10 cellular contexts compared by ENCODE assay signal in genomic region chr10:94500063-94500462, GRCh38. TPM values are rescaled to one million over a fixed set of nuclear protein-coding genes. Genes with fewer than 3 reads are reported as not detected.
DNase-seq lines count a peak whose midpoint lies in the region; ATAC-seq, FAIRE-seq and TF ChIP-seq lines count a peak whose summit lies in the region.
"Had no signal": no experiment of that assay in that cellular context is flagged by ENCODE, and none has a peak within 500 bp of the region (broad histone marks: within the 10 kb centered on the region; RNA-seq: fewer than 3 reads in every experiment).

No MANE protein-coding gene starts in this region.

- H3K9me2 ChIP-seq in Karpas-422 (replicated peaks; ENCODE audit: insufficient read depth, low read length), result no peaks in the 10 kb centered on the region

- POLR2A ChIA-PET in GM12878 (lab: Charles Lee), result no interaction called here
- POLR2A ChIA-PET in HepG2 (lab: Yijun Ruan, JAX), result no interaction called here

- FAIRE-seq in GM12878 (lab: Jason Lieb, UNC) (no peak), HepG2 (lab: Jason Lieb, UNC) (no peak)

- H3K4me1 ChIP-seq in GM12878 (ENCODE audit: control insufficient read depth, insufficient read depth, low read length), result peaks cover 6% of the 10 kb centered on the region
- H3K4me1 ChIP-seq in HepG2 (ENCODE audit: insufficient read depth, low read length), result peaks cover 14% of the 10 kb centered on the region
- H3K4me1 ChIP-seq in Karpas-422 (ENCODE audit: low read length), result no peaks in the 10 kb centered on the region

- SMC1A ChIA-PET in GM12878 (lab: Charles Lee; ENCODE audit: uncharacterized antibody, unreplicated experiment), result no interaction called here

- H3K27ac Mint-ChIP-seq in Calu3 (ENCODE audit: unreplicated experiment) (no peak overlapping the region), HFFc6 (no peak overlapping the region)

- in situ Hi-C loops in GM12878 (cut with MboI), result no loop called here
- in situ Hi-C loops in HepG2 (cut with HindIII; ENCODE audit: extremely low pct_ligation_motif_present, low pct_unique_long_range_greater_than_20kb), result no loop called here

- H3K4me2 ChIP-seq in GM12878 (ENCODE audit: control insufficient read depth, insufficient read depth) (no peak overlapping the region), HepG2 (ENCODE audit: low read depth, low read length) (no peak overlapping the region), Karpas-422 (ENCODE audit: low read depth, low read length, poor library complexity, severe bottlenecking) (no peak overlapping the region)

- ATAC-seq in GM12878, result no peak
- peak; percentile 29; the same call in 1 of the 3 replicates for ATAC-seq in HepG2
- no peak for ATAC-seq in GM18520 (IDR thresholded peaks at IDR 0.05; ENCODE audit: unreplicated experiment)

- H3K36me3 ChIP-seq in GM12878 (ENCODE audit: control insufficient read depth in 2 of 2, insufficient read depth in 2 of 2, low read length in 1 of 2) (no peaks in the 10 kb centered on the region), HepG2 (replicated peaks in 1 of 2; ENCODE audit: control insufficient read depth in 1 of 2, insufficient read depth in 2 of 2, low read length in 2 of 2) (peaks cover 0 to 2% of the 10 kb centered on the region in 2 experiments; a peak in 1 of 5 replicates), Karpas-422 (ENCODE audit: insufficient read depth, low read length) (no peaks in the 10 kb centered on the region)

- TF ChIP-seq RAD21 in GM12878 (IDR thresholded peaks at IDR 0.05; ENCODE audit: insufficient read depth, low read depth, low read length), result 0 out of 2 replicates have a peak, but pooled peaks have one; percentile 18
- TF ChIP-seq RAD21 in HepG2 (CRISPR knock-in tag; IDR thresholded peaks at IDR 0.05), result no peak

- intact Hi-C loops in Calu3 (cut with micrococcal nuclease; ENCODE audit: unreplicated experiment), result no loop called here
- intact Hi-C loops in GM12878 (cut with micrococcal nuclease; ENCODE audit: unreplicated experiment), result no loop called here
- intact Hi-C loops in HepG2 (cut with micrococcal nuclease; ENCODE audit: unreplicated experiment), result no loop called here

- CTCF ChIA-PET in Calu3 (lab: Charles Lee), result no interaction called here
- CTCF ChIA-PET in GM12878 (lab: Yijun Ruan, JAX), result no interaction called here
- CTCF ChIA-PET in HepG2 (lab: Yijun Ruan, JAX; ENCODE audit: low intra/inter-chr PET ratio, low total read pairs), result no interaction called here

- no peaks in the 10 kb centered on the region for H3K9me3 Mint-ChIP-seq in Calu3 (ENCODE audit: low read depth, unreplicated experiment)
- no peaks in the 10 kb centered on the region for H3K9me3 Mint-ChIP-seq in HFFc6

- no peak overlapping the region for H3K27ac ChIP-seq in GM12878 (ENCODE audit: control insufficient read depth, insufficient read depth)
- H3K27ac ChIP-seq in HepG2 (ENCODE audit: extremely low read length, insufficient read depth, low read length), result no peak overlapping the region
- no peak overlapping the region for H3K27ac ChIP-seq in Karpas-422 (ENCODE audit: low read length)

- DNase-seq in Calu3 (no peak), HFFc6 (peak; percentile 5), GM12878 (ENCODE audit: low read depth, low spot score) (no peak), HepG2 (ENCODE audit: low spot score) (peak; percentile 10), Karpas-422 (no peak)
- no peak for DNase-seq in activated CD8-positive, alpha-beta memory T cell treated with anti-CD3 and anti-CD28 coated beads, Interleukin-2, amount 50 U/mL, for 48 hours
- no peak for DNase-seq in activated naive CD4-positive, alpha-beta T cell treated with anti-CD3 and anti-CD28 coated beads, Interleukin-2, amount 50 U/mL, for 16 hours
- DNase-seq: hippocampal formation, NCI-H1105 treated with DMSO at 0.1 percent for 48 hours had no signal

- BruUV-seq in Calu3 (replicated peaks; lab: Mats Ljungman, UMichigan) (no TSS peak), GM12878 (replicated peaks; lab: Mats Ljungman, UMichigan) (TSS peak; percentile 26), HepG2 (replicated peaks; lab: Mats Ljungman, UMichigan) (no TSS peak)

- H2AFZ ChIP-seq in GM12878 (ENCODE audit: control insufficient read depth, low read depth, low read length) (no peak overlapping the region), HepG2 (ENCODE audit: low read length) (no peak overlapping the region), Karpas-422 (ENCODE audit: low read length) (no peak overlapping the region)

- TF ChIP-seq CTCF in Calu3 (IDR thresholded peaks at IDR 0.05; ENCODE audit: unreplicated experiment) (peak; percentile 11), HFFc6 (IDR thresholded peaks at IDR 0.05) (peak; percentile 73), GM12878 (IDR thresholded peaks at IDR 0.05 in 2 of 3, conservative IDR thresholded peaks at IDR 0.05 in 1 of 3; ENCODE audit: control insufficient read depth in 2 of 3, extremely low read depth in 1 of 3, insufficient read depth in 1 of 3, low read depth in 3 of 3, low read length in 3 of 3) (peak in 2 of 3 experiments; percentile 7 to 20; a peak in 1 of 6 replicates), HepG2 (CRISPR knock-in tag; IDR thresholded peaks at IDR 0.05) (peak; percentile 46)

- H3K4me1 Mint-ChIP-seq in Calu3 (ENCODE audit: low read depth, unreplicated experiment), result no peaks in the 10 kb centered on the region
- H3K4me1 Mint-ChIP-seq in HFFc6 (ENCODE audit: low read depth), result peaks cover 14% of the 10 kb centered on the region

- RAD21 ChIA-PET in GM12878 (lab: Charles Lee; ENCODE audit: unreplicated experiment), result no interaction called here

- no peak for TF ChIP-seq EP300 in GM12878 (IDR thresholded peaks at IDR 0.05; ENCODE audit: borderline replicate concordance in 1 of 2, control insufficient read depth in 1 of 2, low read depth in 2 of 2, low read length in 2 of 2)
- no peak for TF ChIP-seq EP300 in HepG2 (IDR thresholded peaks at IDR 0.05; ENCODE audit: low read depth in 2 of 2, low read length in 2 of 2)
- TF ChIP-seq EP300 in HepG2 (CRISPR knock-in tag; IDR thresholded peaks at IDR 0.05; ENCODE audit: borderline replicate concordance), result no peak

- H3K79me2 ChIP-seq in GM12878 (ENCODE audit: control insufficient read depth, insufficient read depth, low read length), result no peaks in the 10 kb centered on the region
- no peaks in the 10 kb centered on the region for H3K79me2 ChIP-seq in HepG2 (ENCODE audit: insufficient read depth, low read length)
- no peaks in the 10 kb centered on the region for H3K79me2 ChIP-seq in Karpas-422 (ENCODE audit: low read length)

- H3K27me3 ChIP-seq in GM12878 (replicated peaks in 1 of 2; ENCODE audit: control insufficient read depth in 2 of 2, insufficient read depth in 2 of 2, low read length in 1 of 2), result no peaks in the 10 kb centered on the region
- no peaks in the 10 kb centered on the region for H3K27me3 ChIP-seq in HepG2 (ENCODE audit: control insufficient read depth in 1 of 2, insufficient read depth in 2 of 2, low read length in 2 of 2)
- no peaks in the 10 kb centered on the region for H3K27me3 ChIP-seq in Karpas-422 (ENCODE audit: low read length)

- TF ChIP-seq POLR2A in GM12878 (IDR thresholded peaks at IDR 0.05; ENCODE audit: low read depth, low read length) (no peak), HepG2 (IDR thresholded peaks at IDR 0.05; ENCODE audit: insufficient read depth in 1 of 2, low read depth in 2 of 2, low read length in 2 of 2) (no peak)

- H4K20me1 ChIP-seq in GM12878 (ENCODE audit: control insufficient read depth, insufficient read depth), result no peaks in the 10 kb centered on the region
- H4K20me1 ChIP-seq in HepG2 (ENCODE audit: insufficient read depth, low read length), result no peaks in the 10 kb centered on the region
- H4K20me1 ChIP-seq in Karpas-422 (ENCODE audit: insufficient read depth, low read depth, low read length), result no peaks in the 10 kb centered on the region

- no peak overlapping the region for H3K9ac ChIP-seq in GM12878 (ENCODE audit: control insufficient read depth, insufficient read depth, low read length)
- H3K9ac ChIP-seq in HepG2 (ENCODE audit: insufficient read depth, low read depth, low read length), result no peak overlapping the region
- no peak overlapping the region for H3K9ac ChIP-seq in Karpas-422 (ENCODE audit: low read length)

- H3K9me3 ChIP-seq in GM12878 (replicated peaks; ENCODE audit: control insufficient read depth, insufficient read depth, low read length) (no peaks in the 10 kb centered on the region), HepG2 (ENCODE audit: low read length) (no peaks in the 10 kb centered on the region), Karpas-422 (ENCODE audit: low read length) (no peaks in the 10 kb centered on the region)

- WGBS in GM12878 (ENCODE audit: insufficient coverage, insufficient replicate concordance, low lambda C conversion rate, missing lambda C conversion rate), result 93% methylated on average over 5 of the region's 5 CpGs
- 86% methylated on average over 5 of the region's 5 CpGs for WGBS in HepG2 (ENCODE audit: low lambda C conversion rate)

- H3K4me3 Mint-ChIP-seq in Calu3 (ENCODE audit: low read depth, unreplicated experiment) (no peak overlapping the region), HFFc6 (no peak overlapping the region)

- H3K27me3 Mint-ChIP-seq in Calu3 (ENCODE audit: unreplicated experiment) (no peaks in the 10 kb centered on the region), HFFc6 (ENCODE audit: insufficient read depth) (no peaks in the 10 kb centered on the region; the same call in 1 of the 2 replicates)

- no peak overlapping the region for H3K4me3 ChIP-seq in GM12878
- H3K4me3 ChIP-seq in HepG2 (replicated peaks in 1 of 3; ENCODE audit: insufficient read depth in 1 of 3, low read depth in 2 of 3, low read length in 3 of 3), result no peak overlapping the region
- H3K4me3 ChIP-seq in Karpas-422 (ENCODE audit: low read length), result no peak overlapping the region

- no peaks in the 10 kb centered on the region for H3K36me3 Mint-ChIP-seq in Calu3 (ENCODE audit: insufficient read depth, unreplicated experiment)
- H3K36me3 Mint-ChIP-seq in HFFc6 (ENCODE audit: low read depth), result no peaks in the 10 kb centered on the region

RNA-seq across cellular contexts. Expression of gene HELLS, which starts 45.5 kb away (rescaled TPM):
- total RNA-seq in Calu3 (2022) (53.5 and 63.3 TPM in 2 replicates), GM12878 (2014; rRNA removed) (137 and 153 TPM in 2 replicates), GM12878 (2014; rRNA removed; fragmentation: Illumina TruSeq; extraction: Trizol) (152 and 160 TPM in 2 replicates), GM12878 (2021) (135 and 159 TPM in 2 replicates), HepG2 (2016; rRNA removed; fragmentation: Illumina TruSeq; extraction: Trizol) (84.6 and 140 TPM in 2 replicates)
- 10 to 100 TPM; 25.3 to 53.5 (median 50.9) TPM for total RNA-seq in HFFc6 (2021; fragmentation: NEBNext Ultra II Directional; extraction: Animal tissue kit (Norgen Biotek cat#: 25700))
- 445 and 466 TPM in 2 replicates for total RNA-seq in GM12878 (2013; cell fraction: nucleolus; rRNA removed)
- polyA plus RNA-seq in GM12878 (2011; ENCODE audit: low read depth), result 17.2 TPM
- polyA plus RNA-seq in GM12878 (2011; rRNA removed) (102 and 137 TPM in 2 replicates), GM12878 (2014; fragmentation: Illumina TruSeq; extraction: Trizol) (66.3 and 77.4 TPM in 2 replicates), GM12878 (2014; fragmentation: Nextera tagmentation; extraction: Ambion mirVana) (10 to 100 TPM; 33.9 to 46.6 TPM), GM12878 (2014; rRNA removed) (83.7 and 92.8 TPM in 2 replicates), GM12878 (2016; fragmentation: Nextera tagmentation; extraction: Ambion mirVana) (100 to 1,000 TPM; 144 to 159 TPM), HepG2 (2011; rRNA removed) (16.0 and 22.6 TPM in 2 replicates)
- 58.9 and 59.9 TPM in 2 replicates for polyA plus RNA-seq in GM12878 (2011; cell fraction: cytosol; rRNA removed)
- polyA plus RNA-seq in GM12878 (2011; cell fraction: nucleus; rRNA removed), result 77.4 and 130 TPM in 2 replicates
- polyA plus RNA-seq in GM12878 (2012), result 31.1 and 37.7 TPM in 2 replicates
- 78.1 and 102 TPM in 2 replicates for polyA minus RNA-seq in GM12878 (2011; rRNA and poly(A)+ RNA removed)
- 38.1 and 71.1 TPM in 2 replicates for polyA minus RNA-seq in GM12878 (2011; cell fraction: cytosol; rRNA and poly(A)+ RNA removed)
- 58.9 and 138 TPM in 2 replicates for polyA minus RNA-seq in GM12878 (2011; cell fraction: nucleus; rRNA and poly(A)+ RNA removed)
- total RNA-seq in HepG2 (2016; cell fraction: cytosol; rRNA removed; fragmentation: Illumina TruSeq; extraction: Trizol; ENCODE audit: low read depth), result 9.2 and 11.2 TPM in 2 replicates
- total RNA-seq in HepG2 (2016; cell fraction: insoluble cytoplasmic fraction; rRNA removed; fragmentation: Illumina TruSeq; extraction: Trizol), result 88.5 and 136 TPM in 2 replicates
- total RNA-seq in HepG2 (2016; cell fraction: membrane; rRNA removed; fragmentation: Illumina TruSeq; extraction: Trizol), result 17.9 and 20.9 TPM in 2 replicates
- total RNA-seq in HepG2 (2016; cell fraction: nucleus; rRNA removed; fragmentation: Illumina TruSeq; extraction: Trizol), result 129 and 150 TPM in 2 replicates
- 10.1 and 10.8 TPM in 2 replicates for polyA plus RNA-seq in HepG2 (2011; cell fraction: cytosol; rRNA removed)
- polyA plus RNA-seq in HepG2 (2011; cell fraction: nucleus; rRNA removed), result 25.9 and 33.8 TPM in 2 replicates
- 8.2 and 11.9 TPM in 2 replicates for polyA plus RNA-seq in HepG2 (2012)
- polyA plus RNA-seq in HepG2 (2016; cell fraction: cytosol; fragmentation: Illumina TruSeq; extraction: Trizol; ENCODE audit: low read depth), result 1.6 and 1.7 TPM in 2 replicates
- polyA plus RNA-seq in HepG2 (2016; cell fraction: insoluble cytoplasmic fraction; fragmentation: Illumina TruSeq; extraction: Trizol; ENCODE audit: low read depth), result 56.9 and 62.1 TPM in 2 replicates
- 7.1 and 7.9 TPM in 2 replicates for polyA plus RNA-seq in HepG2 (2016; cell fraction: membrane; fragmentation: Illumina TruSeq; extraction: Trizol; ENCODE audit: low read depth)
- 90.9 and 98.6 TPM in 2 replicates for polyA plus RNA-seq in HepG2 (2016; cell fraction: nucleus; fragmentation: Illumina TruSeq; extraction: Trizol; ENCODE audit: insufficient read depth, low read depth)
- polyA minus RNA-seq in HepG2 (2011; rRNA and poly(A)+ RNA removed; ENCODE audit: low replicate concordance), result 16.3 and 52.7 TPM in 2 replicates
- 20.2 and 25.1 TPM in 2 replicates for polyA minus RNA-seq in HepG2 (2011; cell fraction: cytosol; rRNA and poly(A)+ RNA removed)
- 64.5 and 94.2 TPM in 2 replicates for polyA minus RNA-seq in HepG2 (2011; cell fraction: nucleus; rRNA and poly(A)+ RNA removed)
- 36.1 and 41.2 TPM in 2 replicates for total RNA-seq in Karpas-422 (2014; rRNA removed; shearing (Covaris generic); ENCODE audit: low replicate concordance)

Comparison
In these comparisons a context has a peak if more than half of its experiments do, and no peak if none do; other contexts are left out.
1. DNase-seq: peak in HFFc6 (single experiment) and HepG2 (single experiment); none in Calu3 (single experiment), GM12878 (single experiment), Karpas-422 (single experiment), activated CD8-positive, alpha-beta memory T cell treated with anti-CD3 and anti-CD28 coated beads, Interleukin-2, amount 50 U/mL, for 48 hours (single experiment) and activated naive CD4-positive, alpha-beta T cell treated with anti-CD3 and anti-CD28 coated beads, Interleukin-2, amount 50 U/mL, for 16 hours (single experiment).
2. CTCF ChIP-seq: peak in every context shown above with its lines; median percentile 73 in HFFc6; 46 in HepG2; 14 in GM12878; 11 in Calu3.